ENCODE assay signal across 20 cellular contexts in the genomic region with DNA sequence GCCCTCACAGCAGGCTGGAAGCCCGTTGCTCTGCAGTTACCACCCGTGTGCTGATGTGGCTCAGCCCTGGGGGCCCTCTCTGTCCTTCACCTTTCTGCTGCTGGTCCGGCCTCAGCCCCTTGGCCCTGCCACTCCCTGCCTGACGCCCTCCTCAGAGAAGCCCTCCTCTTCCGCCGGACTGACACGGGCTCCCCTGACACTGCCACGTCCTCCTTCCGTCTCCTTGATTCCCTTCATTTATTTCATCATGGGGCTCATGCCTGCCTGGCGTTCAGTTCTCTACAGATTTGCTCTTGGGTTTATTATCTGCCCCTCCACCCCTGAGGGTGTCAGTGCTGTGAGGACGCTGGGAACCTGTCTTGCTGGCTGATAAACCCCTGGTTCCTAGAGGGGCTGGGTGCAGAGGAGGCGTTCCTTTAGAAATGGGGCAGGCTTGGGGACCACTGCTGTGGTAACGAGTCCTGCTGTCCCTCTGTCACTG.
"Had no signal": no experiment of that assay in that cellular context is flagged by ENCODE, and none has a peak within 500 bp of the region (broad histone marks: within the 10 kb centered on the region; RNA-seq: fewer than 3 reads in every experiment).

No MANE protein-coding gene starts in this region.

- H3K36me3 Mint-ChIP-seq: activated naive CD4-positive, alpha-beta T cell treated with anti-CD3 and anti-CD28 coated beads, Interleukin-2, amount 10 ng/mL, durations not matched to agents 7 days and 5 days; immature natural killer cell; natural killer cell; T-cell had no signal

- H3K4me1 Mint-ChIP-seq: activated naive CD4-positive, alpha-beta T cell treated with anti-CD3 and anti-CD28 coated beads, Interleukin-2, amount 10 ng/mL, durations not matched to agents 7 days and 5 days; immature natural killer cell had no signal

- ATAC-seq: activated naive CD8-positive, alpha-beta T cell treated with anti-CD3 and anti-CD28 coated beads, Interleukin-2, amount 50 U/mL, for 24 hours; natural killer cell; T-cell had no signal

- H3K27ac Mint-ChIP-seq: activated naive CD4-positive, alpha-beta T cell treated with anti-CD3 and anti-CD28 coated beads, Interleukin-2, amount 10 ng/mL, durations not matched to agents 7 days and 5 days; activated naive CD8-positive, alpha-beta T cell treated with anti-CD3 and anti-CD28 coated beads, Interleukin-2, amount 50 U/mL, for 24 hours; immature natural killer cell; natural killer cell; stimulated activated naive CD8-positive, alpha-beta T cell treated with anti-CD3 and anti-CD28 coated beads, Interleukin-15, Interleukin-2, amounts not matched to agents 100 ng/mL and 50 ng/mL, for 24 hours; T-cell had no signal

- H3K4me1 ChIP-seq: upper lobe of left lung had no signal

- H3K36me3 ChIP-seq: upper lobe of left lung had no signal

- H3K27ac ChIP-seq: esophagus muscularis mucosa, left ventricle myocardium inferior, testis, upper lobe of left lung had no signal

- H3K4me3 Mint-ChIP-seq: activated naive CD4-positive, alpha-beta T cell treated with anti-CD3 and anti-CD28 coated beads, Interleukin-2, amount 10 ng/mL, durations not matched to agents 7 days and 5 days; activated naive CD8-positive, alpha-beta T cell treated with anti-CD3 and anti-CD28 coated beads, Interleukin-2, amount 50 U/mL, for 24 hours; immature natural killer cell; natural killer cell; stimulated activated naive CD8-positive, alpha-beta T cell treated with anti-CD3 and anti-CD28 coated beads, Interleukin-15, Interleukin-2, amounts not matched to agents 100 ng/mL and 50 ng/mL, for 24 hours; T-cell had no signal

- H3K27me3 ChIP-seq: testis, upper lobe of left lung had no signal

- H3K9me3 Mint-ChIP-seq: activated naive CD4-positive, alpha-beta T cell treated with anti-CD3 and anti-CD28 coated beads, Interleukin-2, amount 10 ng/mL, durations not matched to agents 7 days and 5 days; activated naive CD8-positive, alpha-beta T cell treated with anti-CD3 and anti-CD28 coated beads, Interleukin-2, amount 50 U/mL, for 24 hours; immature natural killer cell; natural killer cell; stimulated activated naive CD8-positive, alpha-beta T cell treated with anti-CD3 and anti-CD28 coated beads, Interleukin-15, Interleukin-2, amounts not matched to agents 100 ng/mL and 50 ng/mL, for 24 hours; T-cell had no signal

- H3K4me3 ChIP-seq: coronary artery, esophagus muscularis mucosa, left ventricle myocardium inferior, testis, upper lobe of left lung had no signal

- H3K27me3 Mint-ChIP-seq: activated naive CD8-positive, alpha-beta T cell treated with anti-CD3 and anti-CD28 coated beads, Interleukin-2, amount 50 U/mL, for 24 hours; stimulated activated naive CD8-positive, alpha-beta T cell treated with anti-CD3 and anti-CD28 coated beads, Interleukin-15, Interleukin-2, amounts not matched to agents 100 ng/mL and 50 ng/mL, for 24 hours had no signal

- H3K9me3 ChIP-seq: esophagus muscularis mucosa, left ventricle myocardium inferior, SK-N-SH, testis, upper lobe of left lung had no signal

- DNase-seq: activated CD4-positive, alpha-beta T cell treated with anti-CD3 and anti-CD28 coated beads, Interleukin-2, amount 50 U/mL, for 1 hour; activated CD8-positive, alpha-beta memory T cell treated with anti-CD3 and anti-CD28 coated beads, Interleukin-2, amount 50 U/mL, for 48 hours; activated effector memory CD4-positive, alpha-beta T cell treated with Interleukin-2 at 50 U/mL for 16 hours; activated naive CD4-positive, alpha-beta T cell treated with anti-CD3 and anti-CD28 coated beads, Interleukin-2, amount 10 ng/mL, durations not matched to agents 7 days and 5 days; activated naive CD8-positive, alpha-beta T cell treated with anti-CD3 and anti-CD28 coated beads, Interleukin-2, amount 50 U/mL, for 24 hours; activated T-cell treated with anti-CD3 and anti-CD28 coated beads, Interleukin-2, amount 50 U/mL, for 48 hours; immature natural killer cell; kidney glomerular epithelial cell; left ventricle myocardium inferior; mesendoderm; natural killer cell; nucleus accumbens; stimulated activated CD4-positive, alpha-beta T cell treated with anti-CD3 and anti-CD28 coated beads, Interleukin-2, amount 100 ng/mL, for 24 hours; T-cell; testis had no signal
